In the genomic region with DNA sequence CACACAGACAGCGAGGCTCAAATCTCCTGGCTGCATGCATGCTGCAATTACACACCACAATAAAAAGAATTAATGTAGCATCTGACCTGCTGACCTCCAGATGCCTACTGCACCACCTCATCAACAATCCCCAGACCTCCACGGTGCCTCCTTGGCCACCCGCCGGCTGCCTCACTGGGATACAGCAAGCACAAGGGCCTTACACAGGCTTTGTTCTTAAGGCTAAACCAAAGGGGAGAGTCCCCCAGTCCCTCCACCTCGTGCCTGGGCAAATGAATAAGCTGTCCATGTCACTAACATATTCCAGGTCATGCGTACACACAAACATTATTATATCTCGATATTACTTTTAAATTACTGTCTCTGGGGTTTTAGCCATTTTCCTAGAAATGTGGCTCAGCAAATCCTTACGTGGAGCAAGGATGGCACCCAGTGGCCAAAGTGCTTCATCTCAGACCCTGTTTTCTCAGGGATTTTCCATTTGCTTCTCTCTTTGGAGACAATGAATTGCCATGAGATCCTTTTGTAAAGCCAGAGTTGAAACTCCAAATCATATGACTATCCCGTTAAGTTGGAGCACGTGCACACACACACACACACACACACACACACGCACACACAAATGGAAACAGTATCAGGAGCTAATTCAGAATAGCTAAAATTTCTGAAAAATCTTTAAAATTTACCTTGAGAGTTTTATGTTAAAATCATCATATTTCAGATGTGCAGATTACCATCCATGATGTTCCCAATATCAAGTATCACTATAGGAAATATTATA, we compare ENCODE assay signal across 7 cellular contexts.
DNase-seq lines count a peak whose midpoint lies in the region; ATAC-seq and TF ChIP-seq lines count a peak whose summit lies in the region.

No MANE protein-coding gene starts in this region.

- no peaks in the 10 kb centered on the region for H3K27me3 ChIP-seq in lung (ENCODE audit: control insufficient read depth, insufficient read depth)

- TF ChIP-seq CTCF in GM20000 (IDR thresholded peaks at IDR 0.05; ENCODE audit: extremely low read depth, missing control alignments): peak; percentile 1
- TF ChIP-seq CTCF in lung (IDR thresholded peaks at IDR 0.05; ENCODE audit: control extremely low read depth, extremely low read depth): peak; percentile 5

- no peak overlapping the region for H3K4me3 ChIP-seq in lung

- 56 to 68% methylated on average over 11 of the region's 11 CpGs for WGBS in lung, 2 donors

- peaks cover 0 to 2% of the 10 kb centered on the region in 2 donors for H3K9me3 ChIP-seq in lung (ENCODE audit: control insufficient read depth in 2 of 2, insufficient read depth in 1 of 2, low read length in 1 of 2)

- H3K36me3 ChIP-seq in lung (ENCODE audit: control insufficient read depth in 2 of 2, insufficient read depth in 2 of 2, low read length in 2 of 2): no peaks in the 10 kb centered on the region

- ATAC-seq in lung (ENCODE audit: insufficient read depth, low FRiP score) (no peak), HG03135 (IDR thresholded peaks at IDR 0.05; ENCODE audit: unreplicated experiment) (no peak)

- DNase-seq in GM20000 (ENCODE audit: low spot score): no peak
- DNase-seq in NCI-H2227 (lab: John Stamatoyannopoulos, UW; ENCODE audit: unreplicated experiment): peak; percentile 87
- peak; percentile 83 for DNase-seq in cerebellar cortex (ENCODE audit: low spot score)
- no peak for DNase-seq in lung (ENCODE audit: low spot score)
- no peak for DNase-seq in DMS79 (lab: John Stamatoyannopoulos, UW)
- DNase-seq in ureter (ENCODE audit: low spot score): no peak

- peaks cover 4 to 15% of the 10 kb centered on the region in 2 donors for H3K4me1 ChIP-seq in lung (ENCODE audit: control insufficient read depth in 2 of 2, insufficient read depth in 2 of 2, low read length in 2 of 2)

- no peak overlapping the region for H3K27ac ChIP-seq in lung (ENCODE audit: low read depth in 1 of 2, low read length in 1 of 2)

Comparison
In these comparisons a context has a peak if more than half of its experiments do, and no peak if none do; other contexts are left out.
1. DNase-seq: peak in NCI-H2227 (single experiment) and cerebellar cortex (single experiment); none in GM20000 (single experiment), lung (single experiment), DMS79 (single experiment) and ureter (single experiment).